Comparison of ENCODE assay signal across 8 cellular contexts in genomic region chr17:17613708-17614114, GRCh38. TPM values are rescaled to one million over a fixed set of nuclear protein-coding genes. Genes with fewer than 3 reads are reported as not detected.
DNase-seq lines count a peak whose midpoint lies in the region; ATAC-seq, FAIRE-seq and TF ChIP-seq lines count a peak whose summit lies in the region.

No MANE protein-coding gene starts in this region.

- ATAC-seq in GM21825 (IDR thresholded peaks at IDR 0.05; ENCODE audit: unreplicated experiment): no peak

- H3K36me3 ChIP-seq in kidney epithelial cell (ENCODE audit: control insufficient read depth, insufficient read depth, low read length): no peaks in the 10 kb centered on the region

- H3K9me3 ChIP-seq in AG04450 (ENCODE audit: control insufficient read depth, insufficient read depth, low read length): no peaks in the 10 kb centered on the region; the same call in 1 of the 2 replicates

- POLR2A ChIA-PET in AG04450 (lab: Yijun Ruan, JAX): interaction anchor here (1.0 kb wide), 1 partner anchor 117 kb away, joined by 16 read pairs; the partner anchor contains the start of gene RASD1

- TF ChIP-seq CTCF in AG04450 (IDR thresholded peaks at IDR 0.05; ENCODE audit: low read depth, low read length): peak; percentile 84
- TF ChIP-seq CTCF in kidney epithelial cell (IDR thresholded peaks at IDR 0.05; ENCODE audit: insufficient read depth, low read length, poor library complexity, severe bottlenecking): peak; percentile 75

- CTCF ChIA-PET in AG04450 (lab: Charles Lee): interaction anchor here (0.7 to 3.0 kb wide), 30 partner anchors 9 to 266 kb away, joined by 3 to 32 read pairs (median 4); partner anchors contain the start of gene RASD1

- H3K4me3 ChIP-seq in AG04450 (ENCODE audit: low read depth, low read length): no peak overlapping the region
- H3K4me3 ChIP-seq in kidney epithelial cell (ENCODE audit: low read depth, low read length): no peak overlapping the region

- FAIRE-seq in GM12891 (lab: Jason Lieb, UNC): peak; percentile 90

- TF ChIP-seq POLR2A in GM12891 (IDR thresholded peaks at IDR 0.05; ENCODE audit: low read depth, low read length): no peak

- H3K27me3 ChIP-seq in AG04450 (ENCODE audit: control insufficient read depth, insufficient read depth, low read length) (no peaks in the 10 kb centered on the region), kidney epithelial cell (ENCODE audit: control insufficient read depth, insufficient read depth, low read length) (no peaks in the 10 kb centered on the region)

- H3K27ac ChIP-seq in AG04450 (ENCODE audit: low read depth, low read length): no peak overlapping the region

- peak; percentile 46 for DNase-seq in AG04450 (ENCODE audit: low read depth, low spot score)
- DNase-seq in GM12891 (ENCODE audit: insufficient read length, low spot score): peak; percentile 39
- DNase-seq in NCI-H1092 treated with DMSO at 0.1 percent for 48 hours (lab: John Stamatoyannopoulos, UW): peak; percentile 45
- peak; percentile 48 for DNase-seq in T1000 (lab: John Stamatoyannopoulos, UW)
- peak; percentile 31 for DNase-seq in central memory CD4-positive, alpha-beta T cell
- peak; percentile 43 for DNase-seq in kidney epithelial cell (ENCODE audit: low read depth)
- DNase-seq in stimulated activated CD4-positive, alpha-beta T cell treated with anti-CD3 and anti-CD28 coated beads, Interleukin-4, amount 100 ng/mL, for 24 hours: peak; percentile 60

TF ChIP-seq in GM12891, 5 proteins besides CTCF, POLR2A, EP300 and RAD21:
- TF ChIP-seq POU2F2 (IDR thresholded peaks at IDR 0.05; ENCODE audit: low read depth, low read length): no peak
- TF ChIP-seq PAX5 (IDR thresholded peaks at IDR 0.05; ENCODE audit: insufficient read depth, low read length, severe bottlenecking): no peak
- no peak for TF ChIP-seq TAF1 (IDR thresholded peaks at IDR 0.05; ENCODE audit: low read depth, low read length)
- no peak for TF ChIP-seq SPI1 (IDR thresholded peaks at IDR 0.05; ENCODE audit: low read depth, low read length)
- no peak for TF ChIP-seq POLR2AphosphoS5 (IDR thresholded peaks at IDR 0.05; ENCODE audit: low read depth, low read length)

RNA-seq across cellular contexts. Expression of gene PEMT, which starts 22.2 kb away (rescaled TPM):
- polyA plus RNA-seq in AG04450 (2011; rRNA removed): 14.9 and 23.2 TPM in 2 replicates
- polyA minus RNA-seq in AG04450 (2011; rRNA and poly(A)+ RNA removed): 11.7 and 15.3 TPM in 2 replicates
- polyA plus RNA-seq in GM12891 (2012; ENCODE audit: low read depth, missing spikeins): 12.4 TPM
- 87.2 and 109 TPM in 2 replicates for total RNA-seq in kidney epithelial cell
